In genomic region chr16:53703590-53704444, GRCh38 we compare ENCODE assay signal across 8 cellular contexts. TPM values are rescaled to one million over a fixed set of nuclear protein-coding genes. Genes with fewer than 3 reads are reported as not detected.
A peak's percentile ranks its signal among the peaks of the same experiment; 100 is the strongest.
DNase-seq lines count a peak whose midpoint lies in the region; ATAC-seq, FAIRE-seq and TF ChIP-seq lines count a peak whose summit lies in the region.

Gene FTO (plus strand): TSS chr16:53704156.
Gene RPGRIP1L (minus strand): TSS chr16:53703859. CDS start chr16:53700723, 3,136 bp downstream.

- TF ChIP-seq CTCF in D721Med (IDR thresholded peaks at IDR 0.05; ENCODE audit: insufficient read depth, missing control alignments), result no peak
- TF ChIP-seq CTCF in OCI-LY3 (IDR thresholded peaks at IDR 0.05; ENCODE audit: low read depth, low read length), result 0 out of 2 replicates have a peak, but pooled peaks have one; percentile 5
- peak; percentile 14 for TF ChIP-seq CTCF in mucosa of descending colon (IDR thresholded peaks at IDR 0.05)

- H3K27me3 ChIP-seq in OCI-LY3 (ENCODE audit: low read depth, low read length), result no peaks in the 10 kb centered on the region

- H3K9ac ChIP-seq in OCI-LY3 (ENCODE audit: low read length), result peak within 1 kb of the TSS; percentile 80

- H3K4me3 ChIP-seq in OCI-LY3 (ENCODE audit: low read length) (peak within 1 kb of the TSS; percentile 92), mucosa of descending colon (peak within 1 kb of the TSS; percentile 46)

- H4K20me1 ChIP-seq in OCI-LY3 (ENCODE audit: insufficient read depth, low read length), result no peaks in the 10 kb centered on the region

- H3K4me1 ChIP-seq in OCI-LY3 (ENCODE audit: low read length) (peaks cover 8% of the 10 kb centered on the region), mucosa of descending colon (ENCODE audit: low read depth) (peaks cover 11% of the 10 kb centered on the region)

- H2AFZ ChIP-seq in OCI-LY3 (ENCODE audit: low read depth, low read length), result peak within 1 kb of the TSS; percentile 80

- peaks cover 43% of the 10 kb centered on the region for H3K79me2 ChIP-seq in OCI-LY3 (ENCODE audit: low read length)

- H3K27ac ChIP-seq in OCI-LY3 (ENCODE audit: low read length) (no peak within 1 kb of the TSS), epithelial cell of prostate (peak within 1 kb of the TSS; percentile 31)

- DNase-seq in D721Med (ENCODE audit: insufficient read length, low spot score), result peak; percentile 44
- peak; percentile 77 for DNase-seq in HuH-7 (ENCODE audit: low spot score)
- peak; percentile 98 for DNase-seq in activated T-cell treated with anti-CD3 and anti-CD28 coated beads for 24 hours (ENCODE audit: low read depth)
- DNase-seq in epithelial cell of prostate (ENCODE audit: low read depth, low spot score), result peak; percentile 95
- peak; percentile 97 to 100 (median 99) for DNase-seq in mucosa of descending colon
- peak; percentile 96 for DNase-seq in stimulated activated CD8-positive, alpha-beta memory T cell treated with anti-CD3 and anti-CD28 coated beads, Interleukin-4, amount 100 ng/mL, for 24 hours (ENCODE audit: low read depth)

- H3K4me2 ChIP-seq in OCI-LY3 (ENCODE audit: low read length), result peak within 1 kb of the TSS; percentile 89

- ATAC-seq in GM21515 (IDR thresholded peaks at IDR 0.05; ENCODE audit: unreplicated experiment) (peak; percentile 99), mucosa of descending colon (peak; percentile 99)

- H3K36me3 ChIP-seq in OCI-LY3 (replicated peaks; ENCODE audit: low read depth, low read length) (peaks cover 6% of the 10 kb centered on the region), mucosa of descending colon (ENCODE audit: low read depth) (no peaks in the 10 kb centered on the region)

- intact Hi-C loops in mucosa of descending colon (cut with DNase I, micrococcal nuclease), result no loop called here

- H3K9me3 ChIP-seq in OCI-LY3 (ENCODE audit: insufficient read depth, low read length), result no peaks in the 10 kb centered on the region
- no peaks in the 10 kb centered on the region for H3K9me3 ChIP-seq in mucosa of descending colon

- no peak for FAIRE-seq in D721Med (lab: Jason Lieb, UNC)

RNA-seq across cellular contexts. Expression of gene FTO, which starts in this region (rescaled TPM):
- 10 to 100 TPM; 38.0 to 81.7 (median 39.1) TPM for total RNA-seq in mucosa of descending colon

RNA-seq across cellular contexts. Expression of gene RPGRIP1L, which starts in this region (rescaled TPM):
- 1 to 10 TPM; 2.1 to 5.3 (median 3.8) TPM for total RNA-seq in mucosa of descending colon

Comparison
In these comparisons a context has a peak if more than half of its experiments do, and no peak if none do; other contexts are left out.
1. DNase-seq: peak in every context shown above with its lines; median percentile 99 in mucosa of descending colon; 98 in activated T-cell treated with anti-CD3 and anti-CD28 coated beads for 24 hours; 96 in stimulated activated CD8-positive, alpha-beta memory T cell treated with anti-CD3 and anti-CD28 coated beads, Interleukin-4, amount 100 ng/mL, for 24 hours; 95 in epithelial cell of prostate; 77 in HuH-7; 44 in D721Med.